ENCODE assay signal across 14 cellular contexts in genomic region chr11:64019106-64020031, GRCh38. TPM values are rescaled to one million over a fixed set of nuclear protein-coding genes. Genes with fewer than 3 reads are reported as not detected.
"Had no signal": no experiment of that assay in that cellular context is flagged by ENCODE, and none has a peak within 500 bp of the region (broad histone marks: within the 10 kb centered on the region; RNA-seq: fewer than 3 reads in every experiment).

No MANE protein-coding gene starts in this region.

- ATAC-seq: activated T-cell treated with anti-CD3 and anti-CD28 coated beads, Interleukin-2, amount 50 U/mL, for 4 hours had no signal

- H3K9me3 Mint-ChIP-seq: activated CD4-positive, alpha-beta memory T cell treated with anti-CD3 and anti-CD28 coated beads for 36 hours; activated T-cell treated with anti-CD3 and anti-CD28 coated beads, Interleukin-2, amount 50 U/mL, for 4 hours had no signal

- H3K36me3 Mint-ChIP-seq: activated CD4-positive, alpha-beta memory T cell treated with anti-CD3 and anti-CD28 coated beads for 36 hours; activated naive CD8-positive, alpha-beta T cell had no signal

- H3K9me3 ChIP-seq: ovary, transverse colon had no signal

- H3K27me3 ChIP-seq: dorsolateral prefrontal cortex, ovary, transverse colon had no signal

- H3K27ac ChIP-seq: dorsolateral prefrontal cortex, ovary, skin epidermis, transverse colon had no signal

- DNase-seq: activated CD4-positive, alpha-beta memory T cell treated with anti-CD3 and anti-CD28 coated beads for 36 hours; activated CD4-positive, alpha-beta T cell treated with anti-CD3 and anti-CD28 coated beads for 1 hour; activated gamma-delta T cell; activated T-cell treated with anti-CD3 and anti-CD28 coated beads, Interleukin-2, amount 50 U/mL, for 4 hours; anterior cingulate cortex; dorsolateral prefrontal cortex; glutamatergic neuron; islet precursor cell; ovary; transverse colon had no signal

- H3K27me3 Mint-ChIP-seq: activated CD4-positive, alpha-beta memory T cell treated with anti-CD3 and anti-CD28 coated beads for 36 hours; activated naive CD8-positive, alpha-beta T cell had no signal

- H3K4me3 ChIP-seq: dorsolateral prefrontal cortex, ovary, skin epidermis, transverse colon had no signal

- H3K36me3 ChIP-seq: ovary, transverse colon had no signal

- H3K27ac Mint-ChIP-seq: activated CD4-positive, alpha-beta memory T cell treated with anti-CD3 and anti-CD28 coated beads for 36 hours; activated naive CD8-positive, alpha-beta T cell had no signal

- H3K4me3 Mint-ChIP-seq: activated CD4-positive, alpha-beta memory T cell treated with anti-CD3 and anti-CD28 coated beads for 36 hours; activated naive CD8-positive, alpha-beta T cell; activated T-cell treated with anti-CD3 and anti-CD28 coated beads, Interleukin-2, amount 50 U/mL, for 4 hours had no signal

RNA-seq across cellular contexts. Expression of gene FLRT1, which starts 16.4 kb away (rescaled TPM):
- total RNA-seq: activated T-cell treated with anti-CD3 and anti-CD28 coated beads, Interleukin-2, amount 50 U/mL, for 4 hours; esophagus mucosa; mesenteric fat pad had no signal
